ENCODE assay signal across 8 cellular contexts in the genomic region with DNA sequence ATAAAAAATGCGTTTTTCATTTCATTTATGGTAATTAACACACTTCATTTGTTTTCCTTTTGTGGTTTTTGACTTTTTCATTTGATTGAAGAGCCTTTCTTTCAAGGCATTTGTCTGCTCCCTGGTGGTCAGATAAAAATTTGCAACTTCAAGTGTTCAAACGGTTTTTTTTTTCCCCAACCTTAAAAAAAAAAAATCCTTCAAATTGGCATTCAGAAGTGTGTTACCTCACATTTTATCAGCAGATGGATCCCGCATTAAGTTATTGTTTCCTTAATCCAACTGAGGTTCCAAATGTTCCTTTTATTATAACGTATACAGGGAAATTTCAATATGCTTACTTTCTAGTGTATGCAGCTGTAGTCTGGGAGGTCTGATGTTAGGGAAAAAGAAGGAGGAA. TPM values are rescaled to one million over a fixed set of nuclear protein-coding genes. Genes with fewer than 3 reads are reported as not detected.
A peak's percentile ranks its signal among the peaks of the same experiment; 100 is the strongest.
DNase-seq lines count a peak whose midpoint lies in the region; ATAC-seq and TF ChIP-seq lines count a peak whose summit lies in the region.

No MANE protein-coding gene starts in this region.

- H3K27me3 ChIP-seq in mammary epithelial cell (ENCODE audit: insufficient read depth, low read length): peaks cover 4% of the 10 kb centered on the region
- H3K27me3 ChIP-seq in H7 (ENCODE audit: control insufficient read depth, insufficient read depth, low read length): no peaks in the 10 kb centered on the region

- peak; percentile 39 to 64 for TF ChIP-seq CTCF in mammary epithelial cell (conservative IDR thresholded peaks at IDR 0.05 in 1 of 2, IDR thresholded peaks at IDR 0.05 in 1 of 2; ENCODE audit: extremely low read depth in 1 of 2, insufficient read depth in 1 of 2, low read depth in 1 of 2, low read length in 2 of 2)

- no TSS peak for BruUV-seq in mammary epithelial cell (replicated peaks; lab: Mats Ljungman, UMichigan)

- DNase-seq in Ammon's horn (ENCODE audit: low spot score): peak; percentile 31
- DNase-seq in NCI-H2171 (lab: John Stamatoyannopoulos, UW): peak; percentile 85
- DNase-seq in mammary epithelial cell: peak; percentile 16
- DNase-seq in myocyte (ENCODE audit: low read depth): peak; percentile 74
- no peak for DNase-seq in activated CD8-positive, alpha-beta memory T cell treated with anti-CD3 and anti-CD28 coated beads, Interleukin-2, amount 50 U/mL, for 48 hours
- no peak for DNase-seq in GM19238 (ENCODE audit: insufficient read length, low spot score)
- no peak for DNase-seq in H7

- no peaks in the 10 kb centered on the region for H3K9me3 ChIP-seq in mammary epithelial cell (replicated peaks; ENCODE audit: insufficient read depth, low read length)

- no peak overlapping the region for H2AFZ ChIP-seq in mammary epithelial cell (ENCODE audit: low read depth, low read length)

- H3K4me2 ChIP-seq in mammary epithelial cell (ENCODE audit: insufficient read depth, low read depth, low read length): no peak overlapping the region

- H4K20me1 ChIP-seq in mammary epithelial cell (ENCODE audit: insufficient read depth, low read length): no peaks in the 10 kb centered on the region

- no peaks in the 10 kb centered on the region for H3K36me3 ChIP-seq in mammary epithelial cell (ENCODE audit: insufficient read depth, low read length)
- no peaks in the 10 kb centered on the region for H3K36me3 ChIP-seq in H7 (replicated peaks; ENCODE audit: control insufficient read depth, insufficient read depth, low read length)

- in situ Hi-C loops in mammary epithelial cell (cut with MboI; ENCODE audit: low sequenced_read_pairs in 2 of 2): loop anchor here in 1 of 2 donors (10.0 kb wide), 1 partner anchor 349 kb away; no protein-coding TSS in a partner anchor

- CTCF ChIA-PET in mammary epithelial cell (lab: Charles Lee; ENCODE audit: low non-redundant PET): interaction anchor here (0.6 to 0.7 kb wide), 2 partner anchors 140 to 569 kb away, joined by 4 to 6 read pairs; no protein-coding TSS in a partner anchor

- intact Hi-C loops in mammary epithelial cell (cut with micrococcal nuclease): loop anchor here (1.0 to 5.0 kb wide), 4 partner anchors 132 to 451 kb away; no protein-coding TSS in a partner anchor

- dilution Hi-C loops in mammary epithelial cell (cut with HindIII; ENCODE audit: low sequenced_read_pairs): no loop called here

- no peaks in the 10 kb centered on the region for H3K4me1 ChIP-seq in mammary epithelial cell (ENCODE audit: insufficient read depth, low read length)

- WGBS in mammary epithelial cell (ENCODE audit: low coverage, missing lambda C conversion rate): 0% methylated on average over 4 of the region's 4 CpGs

- no peak overlapping the region for H3K9ac ChIP-seq in mammary epithelial cell (ENCODE audit: insufficient read depth, low read length)

- ATAC-seq in GM18909 (IDR thresholded peaks at IDR 0.05; ENCODE audit: poor library complexity, unreplicated experiment): peak; percentile 31

- H3K27ac ChIP-seq in mammary epithelial cell (ENCODE audit: insufficient read depth, low read depth, low read length): no peak overlapping the region

- H3K4me3 ChIP-seq in mammary epithelial cell (replicated peaks in 1 of 3; ENCODE audit: insufficient read depth in 1 of 3, low read depth in 2 of 3, low read length in 3 of 3) (no peak overlapping the region), H7 (ENCODE audit: insufficient read depth, low read depth, low read length) (no peak overlapping the region)

- H3K79me2 ChIP-seq in mammary epithelial cell (ENCODE audit: insufficient read depth, low read length): no peaks in the 10 kb centered on the region

RNA-seq across cellular contexts. Expression of a gene that starts 47.2 kb away (rescaled TPM):
- total RNA-seq in mammary epithelial cell (not detected), myocyte (87.5 and 101 TPM in 2 replicates)
- polyA plus RNA-seq in mammary epithelial cell: not detected
- not detected for polyA minus RNA-seq in mammary epithelial cell
- polyA plus RNA-seq in myocyte (2012): 10.6 TPM
- total RNA-seq in H7 (2014; rRNA removed; shearing (Covaris generic)): 0.11 TPM in 1 of 2 replicates, not detected in the other

RNA-seq across cellular contexts. Expression of a gene that starts 56.4 kb away (rescaled TPM):
- total RNA-seq in mammary epithelial cell: not detected
- polyA plus RNA-seq in mammary epithelial cell: not detected
- not detected for polyA minus RNA-seq in mammary epithelial cell
- total RNA-seq in myocyte: 28.1 and 119 TPM in 2 replicates
- polyA plus RNA-seq in myocyte (2012): 6.1 TPM
- 0.11 TPM in 1 of 2 replicates, not detected in the other for total RNA-seq in H7 (2014; rRNA removed; shearing (Covaris generic))

Comparison
In these comparisons a context has a peak if more than half of its experiments do, and no peak if none do; other contexts are left out.
1. DNase-seq: peak in Ammon's horn (single experiment), NCI-H2171 (single experiment), mammary epithelial cell (single experiment) and myocyte (single experiment); none in activated CD8-positive, alpha-beta memory T cell treated with anti-CD3 and anti-CD28 coated beads, Interleukin-2, amount 50 U/mL, for 48 hours (single experiment), GM19238 (single experiment) and H7 (single experiment).
2. RNA of a gene that starts 47.2 kb away (total RNA-seq): 87.5 to 101 TPM in myocyte; not detected in mammary epithelial cell and 0.11 TPM in H7; every median in the first group is over 10 times any median in the second.
3. RNA of a gene that starts 56.4 kb away (total RNA-seq): 28.1 to 119 TPM in myocyte; not detected in mammary epithelial cell and 0.11 TPM in H7; every median in the first group is over 10 times any median in the second.